ENCODE assay signal across 8 cellular contexts in the genomic region with DNA sequence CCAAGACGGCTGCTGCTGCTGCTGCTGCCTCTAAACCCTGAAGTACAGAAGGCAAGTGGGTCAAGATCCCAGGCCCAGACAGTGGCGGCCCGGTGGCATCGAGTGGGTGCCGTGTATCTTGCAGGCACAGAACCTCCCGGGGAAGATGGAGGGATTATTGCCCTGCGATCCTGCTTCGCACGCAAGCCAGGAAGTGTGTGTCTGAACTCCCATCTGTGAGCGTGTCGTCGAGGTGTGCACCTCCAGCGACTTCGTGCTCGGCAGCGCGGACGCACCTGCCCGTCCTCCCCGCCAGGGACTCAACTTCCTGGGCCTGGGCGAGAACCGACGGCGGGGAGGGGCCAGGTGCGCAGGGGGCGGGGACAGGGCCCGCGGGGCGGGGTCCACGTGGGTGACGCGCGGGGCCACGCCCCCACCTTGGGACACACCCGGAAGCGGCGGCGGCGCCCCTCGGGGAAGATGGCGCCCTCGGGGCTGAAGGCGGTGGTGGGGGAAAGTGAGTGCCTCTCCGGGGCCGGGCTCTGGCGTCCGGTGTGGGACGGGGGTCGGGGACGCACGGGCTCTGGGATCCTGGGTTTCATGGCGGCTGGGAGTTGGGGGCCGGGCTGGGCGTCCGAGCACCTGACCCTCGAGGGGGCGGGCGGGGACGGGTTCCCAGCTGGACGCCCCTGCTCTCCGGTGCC. TPM values are rescaled to one million over a fixed set of nuclear protein-coding genes. Genes with fewer than 3 reads are reported as not detected.
DNase-seq lines count a peak whose midpoint lies in the region; ATAC-seq and TF ChIP-seq lines count a peak whose summit lies in the region.

A gene (plus strand): TSS at position 420 of the 683 bp plus-strand sequence. CDS start 40 bp downstream, at position 460.

- peak within 1 kb of the TSS; percentile 87 for H3K4me3 ChIP-seq in epithelial cell of esophagus (ENCODE audit: low read length)

- peaks cover 20 to 56% (median 44%) of the 10 kb centered on the region in 4 donors for H3K4me1 Mint-ChIP-seq in naive thymus-derived CD8-positive, alpha-beta T cell
- H3K4me1 Mint-ChIP-seq in stimulated activated naive CD8-positive, alpha-beta T cell treated with anti-CD3 and anti-CD28 coated beads, Interleukin-15, amount 100 ng/mL, for 72 hours, result peaks cover 74% of the 10 kb centered on the region

- H3K27me3 Mint-ChIP-seq in naive thymus-derived CD8-positive, alpha-beta T cell, result no peaks in the 10 kb centered on the region
- no peaks in the 10 kb centered on the region for H3K27me3 Mint-ChIP-seq in stimulated activated naive CD8-positive, alpha-beta T cell treated with anti-CD3 and anti-CD28 coated beads, Interleukin-15, amount 100 ng/mL, for 72 hours

- DNase-seq in NCI-H774 (lab: John Stamatoyannopoulos, UW) (peak; percentile 86), epithelial cell of esophagus (ENCODE audit: low read depth) (peak; percentile 84), NCI-H1092 (lab: John Stamatoyannopoulos, UW) (no peak)
- DNase-seq in activated CD8-positive, alpha-beta memory T cell treated with anti-CD3 and anti-CD28 coated beads, Interleukin-2, amount 50 U/mL, for 24 hours (ENCODE audit: extremely low read depth), result peak; percentile 74
- DNase-seq in naive thymus-derived CD8-positive, alpha-beta T cell, result peak; percentile 87 to 98 (median 94)
- peak; percentile 91 to 93 for DNase-seq in stimulated activated naive CD8-positive, alpha-beta T cell treated with anti-CD3 and anti-CD28 coated beads, Interleukin-15, amount 100 ng/mL, for 72 hours

- no peaks in the 10 kb centered on the region for H3K9me3 Mint-ChIP-seq in naive thymus-derived CD8-positive, alpha-beta T cell
- H3K9me3 Mint-ChIP-seq in stimulated activated naive CD8-positive, alpha-beta T cell treated with anti-CD3 and anti-CD28 coated beads, Interleukin-15, amount 100 ng/mL, for 72 hours, result peaks cover 6 to 9% of the 10 kb centered on the region in 2 donors

- TF ChIP-seq POLR2A in GM18505 (IDR thresholded peaks at IDR 0.05; ENCODE audit: borderline replicate concordance, extremely low read depth, insufficient read depth, insufficient read length), result peak; percentile 90

- POLR2A ChIA-PET in naive thymus-derived CD8-positive, alpha-beta T cell (lab: Charles Lee), result interaction anchor here (0.6 to 2.7 kb wide), 6 partner anchors 8 to 194 kb away, joined by 3 to 16 read pairs (median 6); a partner anchor contains a TSS

- TF ChIP-seq CTCF in epithelial cell of esophagus (IDR thresholded peaks at IDR 0.05; ENCODE audit: insufficient read depth, low read depth, low read length, missing control alignments), result peak; percentile 21

- ATAC-seq in GM18505 (IDR thresholded peaks at IDR 0.05; ENCODE audit: unreplicated experiment) (peak; percentile 61), HG03175 (IDR thresholded peaks at IDR 0.05; ENCODE audit: unreplicated experiment) (peak; percentile 82)
- ATAC-seq in naive thymus-derived CD8-positive, alpha-beta T cell, result peak; percentile 95 to 96
- peak; percentile 94 for ATAC-seq in stimulated activated naive CD8-positive, alpha-beta T cell treated with anti-CD3 and anti-CD28 coated beads, Interleukin-15, amount 100 ng/mL, for 72 hours

- peak within 1 kb of the TSS; percentile 73 to 91 (median 86) for H3K4me3 Mint-ChIP-seq in naive thymus-derived CD8-positive, alpha-beta T cell
- peak within 1 kb of the TSS; percentile 90 to 93 for H3K4me3 Mint-ChIP-seq in stimulated activated naive CD8-positive, alpha-beta T cell treated with anti-CD3 and anti-CD28 coated beads, Interleukin-15, amount 100 ng/mL, for 72 hours

- peak within 1 kb of the TSS; percentile 77 to 94 (median 92) for H3K27ac Mint-ChIP-seq in naive thymus-derived CD8-positive, alpha-beta T cell
- H3K27ac Mint-ChIP-seq in stimulated activated naive CD8-positive, alpha-beta T cell treated with anti-CD3 and anti-CD28 coated beads, Interleukin-15, amount 100 ng/mL, for 72 hours, result peak within 1 kb of the TSS; percentile 98 to 99

- H3K36me3 Mint-ChIP-seq in naive thymus-derived CD8-positive, alpha-beta T cell, result peaks cover 0 to 2% (median 2%) of the 10 kb centered on the region in 3 donors

RNA-seq across cellular contexts. Expression of the gene that starts here (rescaled TPM):
- 100 to 1,000 TPM; 165 to 184 TPM for total RNA-seq in naive thymus-derived CD8-positive, alpha-beta T cell
- polyA plus RNA-seq in naive thymus-derived CD8-positive, alpha-beta T cell, result 10 to 100 TPM; 50.4 to 63.2 (median 54.9) TPM
